15 cellular contexts compared by ENCODE assay signal in the genomic region with DNA sequence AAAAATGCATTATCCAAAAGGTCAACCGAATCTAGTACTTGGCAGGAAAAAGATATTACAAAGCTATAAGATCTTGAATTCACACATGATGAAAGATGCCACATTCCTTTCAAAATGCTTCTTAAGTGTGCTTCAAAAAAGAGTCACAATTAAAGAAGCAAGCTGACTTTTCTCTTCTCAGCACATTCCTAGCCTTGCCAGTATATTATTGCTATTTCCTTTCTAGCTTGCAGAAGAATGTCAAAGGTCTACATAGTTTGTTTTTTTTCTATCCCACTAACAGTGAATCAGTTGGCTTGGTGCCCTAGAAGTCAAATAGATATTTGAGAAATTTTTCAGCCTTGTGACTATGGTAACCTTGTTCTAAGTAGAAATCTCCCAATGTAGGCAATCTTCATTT.
A peak's percentile ranks its signal among the peaks of the same experiment; 100 is the strongest.
DNase-seq lines count a peak whose midpoint lies in the region; ATAC-seq, FAIRE-seq and TF ChIP-seq lines count a peak whose summit lies in the region.
"Had no signal": no experiment of that assay in that cellular context is flagged by ENCODE, and none has a peak within 500 bp of the region (broad histone marks: within the 10 kb centered on the region; RNA-seq: fewer than 3 reads in every experiment).

No MANE protein-coding gene starts in this region.

- DNase-seq in H54 (ENCODE audit: insufficient read length, low spot score) (no peak), amniotic epithelial cell (ENCODE audit: low read depth) (peak; percentile 83), hepatic stellate cell (ENCODE audit: low spot score) (peak; percentile 31), smooth muscle cell of the brain vasculature (ENCODE audit: low read depth, low spot score) (peak; percentile 76), D341Med (ENCODE audit: low spot score) (no peak)
- no peak for DNase-seq in activated CD4-positive, alpha-beta T cell treated with anti-CD3 and anti-CD28 coated beads for 1 hour
- DNase-seq: activated CD4-positive, alpha-beta T cell treated with anti-CD3 and anti-CD28 coated beads for 48 hours; erythroblast; mucosa of descending colon; NCI-H1930; stimulated activated CD4-positive, alpha-beta T cell treated with anti-CD3 and anti-CD28 coated beads, Interleukin-2, amount 100 ng/mL, for 48 hours; substantia nigra had no signal

- TF ChIP-seq POLR2A in H54 (IDR thresholded peaks at IDR 0.05; ENCODE audit: low read depth, low read length): no peak

- ATAC-seq in HG03432 (IDR thresholded peaks at IDR 0.05; ENCODE audit: unreplicated experiment): no peak
- ATAC-seq in GM18519 (IDR thresholded peaks at IDR 0.05; ENCODE audit: low FRiP score, unreplicated experiment): no peak
- ATAC-seq: activated naive CD4-positive, alpha-beta T cell treated with anti-CD3 and anti-CD28 coated beads, Interleukin-2, amount 50 U/mL, for 72 hours; mucosa of descending colon had no signal

- FAIRE-seq in H54 (lab: Jason Lieb, UNC): peak; percentile 20

Comparison
In these comparisons a context has a peak if more than half of its experiments do, and no peak if none do; other contexts are left out.
1. DNase-seq: peak in amniotic epithelial cell (single experiment), hepatic stellate cell (single experiment) and smooth muscle cell of the brain vasculature (single experiment); none in H54 (single experiment), activated CD4-positive, alpha-beta T cell treated with anti-CD3 and anti-CD28 coated beads for 1 hour (single experiment) and D341Med (single experiment).